In genomic region chr12:124884587-124885438, GRCh38 we compare ENCODE assay signal across 8 cellular contexts. TPM values are rescaled to one million over a fixed set of nuclear protein-coding genes. Genes with fewer than 3 reads are reported as not detected.
DNase-seq lines count a peak whose midpoint lies in the region; ATAC-seq lines count a peak whose summit lies in the region.

No MANE protein-coding gene starts in this region.

- H2AFZ ChIP-seq in neuronal stem cell (ENCODE audit: low read length): peak overlapping the region; percentile 45

- H2BK5ac ChIP-seq in neuronal stem cell (ENCODE audit: low read length): no peak overlapping the region

- H3K9ac ChIP-seq in neuronal stem cell (ENCODE audit: low read depth, low read length, poor library complexity): peak overlapping the region; percentile 54

- peak overlapping the region; percentile 53 for H3K23ac ChIP-seq in neuronal stem cell (ENCODE audit: low read depth, low read length, poor library complexity)

- H3K4me1 ChIP-seq in neuronal stem cell (ENCODE audit: control insufficient read depth in 2 of 2, insufficient read depth in 1 of 2, low read depth in 1 of 2, low read length in 2 of 2): peaks cover 6% of the 10 kb centered on the region in 2 donors

- no peak overlapping the region for H2AK5ac ChIP-seq in neuronal stem cell (ENCODE audit: low read depth, low read length)

- no CpG with 5 or more reads among the region's 15 CpGs for WGBS in neuronal stem cell (ENCODE audit: extremely low coverage in 2 of 2, insufficient read length in 2 of 2, insufficient replicate concordance in 1 of 2), 2 donors

- peak overlapping the region; percentile 74 for H3K18ac ChIP-seq in neuronal stem cell (ENCODE audit: low read length)

- H3K4me2 ChIP-seq in neuronal stem cell (ENCODE audit: insufficient read depth, low read length, poor library complexity, severe bottlenecking): no peak overlapping the region

- peak; percentile 36 to 78 for DNase-seq in NCI-H524 (lab: John Stamatoyannopoulos, UW)
- DNase-seq in NCI-H524 treated with DMSO at 0.1 percent for 48 hours (lab: John Stamatoyannopoulos, UW): no peak
- DNase-seq in NCI-H526 treated with DMSO at 0.1 percent for 48 hours (lab: John Stamatoyannopoulos, UW): peak; percentile 62
- DNase-seq in neuronal stem cell (ENCODE audit: low spot score): no peak
- no peak for DNase-seq in SW480 (ENCODE audit: low spot score)
- no peak for DNase-seq in activated T-cell treated with anti-CD3 and anti-CD28 coated beads for 4 hours
- DNase-seq in SIG-M5 treated with dmso at 0.1 percent for 504 hours (lab: John Stamatoyannopoulos, UW; ENCODE audit: unreplicated experiment): no peak

- no peak overlapping the region for H2BK120ac ChIP-seq in neuronal stem cell (ENCODE audit: low read depth, low read length)

- no peak overlapping the region for H3K14ac ChIP-seq in neuronal stem cell (ENCODE audit: low read length)

- no peaks in the 10 kb centered on the region for H3K36me3 ChIP-seq in neuronal stem cell (replicated peaks in 1 of 2; ENCODE audit: control insufficient read depth in 2 of 2, insufficient read depth in 2 of 2, low read length in 2 of 2)

- no peak overlapping the region for H2BK12ac ChIP-seq in neuronal stem cell (ENCODE audit: low read length)

- no peaks in the 10 kb centered on the region for H3K9me3 ChIP-seq in neuronal stem cell (replicated peaks in 1 of 2; ENCODE audit: control insufficient read depth in 2 of 2, insufficient read depth in 1 of 2, low read depth in 1 of 2, low read length in 2 of 2)

- H4K91ac ChIP-seq in neuronal stem cell (ENCODE audit: low read depth, low read length, poor library complexity): no peak overlapping the region

- no peaks in the 10 kb centered on the region for H3K79me1 ChIP-seq in neuronal stem cell (ENCODE audit: low read depth, low read length)

- peak; percentile 69 for ATAC-seq in HG02870 (IDR thresholded peaks at IDR 0.05; ENCODE audit: unreplicated experiment)

- H3K27me3 ChIP-seq in neuronal stem cell (ENCODE audit: control insufficient read depth in 3 of 3, insufficient read depth in 3 of 3, low read depth in 1 of 3, low read length in 3 of 3): peaks cover 0 to under 1% (median 0%) of the 10 kb centered on the region in 3 experiments

- H3K27ac ChIP-seq in neuronal stem cell (replicated peaks; ENCODE audit: low read length): no peak overlapping the region

- H3K4ac ChIP-seq in neuronal stem cell (ENCODE audit: low read length): no peak overlapping the region

- H4K8ac ChIP-seq in neuronal stem cell (ENCODE audit: low read depth, low read length): peak overlapping the region; percentile 74

- peak overlapping the region; percentile 86 for H2BK15ac ChIP-seq in neuronal stem cell (ENCODE audit: low read length)

- H3K4me3 ChIP-seq in neuronal stem cell (ENCODE audit: low read length in 2 of 2): no peak overlapping the region

RNA-seq across cellular contexts. Expression of gene SCARB1, which starts 21.1 kb away (rescaled TPM):
- polyA plus RNA-seq in neuronal stem cell (2013, experiment 1 of 2): 15.5 TPM
- polyA plus RNA-seq in neuronal stem cell (2013, experiment 2 of 2): 15.7 TPM

RNA-seq across cellular contexts. Expression of gene UBC, which starts 29.6 kb away (rescaled TPM):
- polyA plus RNA-seq in neuronal stem cell (2013, experiment 1 of 2): 841 TPM
- polyA plus RNA-seq in neuronal stem cell (2013, experiment 2 of 2): 847 TPM

Comparison
In these comparisons a context has a peak if more than half of its experiments do, and no peak if none do; other contexts are left out.
1. DNase-seq: peak in NCI-H524 (2 of 2) and NCI-H526 treated with DMSO at 0.1 percent for 48 hours (single experiment); none in NCI-H524 treated with DMSO at 0.1 percent for 48 hours (single experiment), neuronal stem cell (single experiment), SW480 (single experiment), activated T-cell treated with anti-CD3 and anti-CD28 coated beads for 4 hours (single experiment) and SIG-M5 treated with dmso at 0.1 percent for 504 hours (single experiment).